24 cellular contexts compared by ENCODE assay signal in the genomic region with DNA sequence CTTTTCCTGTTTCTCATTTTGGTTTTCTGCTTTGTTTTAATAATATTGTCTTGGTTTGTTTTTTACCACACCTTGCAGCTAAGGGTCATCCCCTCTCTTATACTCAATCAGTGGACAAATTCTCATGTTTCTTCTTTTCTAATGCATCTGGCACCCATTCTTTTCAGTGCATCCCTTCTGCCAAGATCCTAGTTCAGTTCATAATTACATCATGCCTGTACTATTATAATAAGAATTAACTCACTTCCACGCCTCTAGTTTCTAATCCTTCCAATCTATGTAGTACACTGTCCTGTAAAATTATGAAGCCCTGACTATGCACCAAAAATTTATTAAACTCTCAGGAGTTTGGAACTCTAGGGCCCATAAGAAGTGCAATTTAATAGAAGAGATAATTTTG.
DNase-seq lines count a peak whose midpoint lies in the region; ATAC-seq and TF ChIP-seq lines count a peak whose summit lies in the region.
"Had no signal": no experiment of that assay in that cellular context is flagged by ENCODE, and none has a peak within 500 bp of the region (broad histone marks: within the 10 kb centered on the region; RNA-seq: fewer than 3 reads in every experiment).

No MANE protein-coding gene starts in this region.

- DNase-seq in left ventricle myocardium superior (no peak), Right ventricle myocardium inferior (ENCODE audit: missing footprints) (no peak), NCI-H69 (lab: John Stamatoyannopoulos, UW) (peak; percentile 22), fibroblast of the aortic adventitia (ENCODE audit: low read depth) (peak; percentile 8), NCI-H1436 (lab: John Stamatoyannopoulos, UW) (no peak)
- DNase-seq in activated CD4-positive, CD25-positive, alpha-beta regulatory T cell (lab: John Stamatoyannopoulos, UW), result no peak
- DNase-seq: 8988T; ACHN; BE2C; C1 segment of cervical spinal cord; CD4-positive, alpha-beta memory T cell; CD4-positive, CD25-positive, alpha-beta regulatory T cell; CD8-positive, alpha-beta memory T cell; COR-L47; DMS 273 treated with DMSO at 0.1 percent for 48 hours; DMS153; DMS53; DMS79; DND-41; EL; GDM1 had no signal

- intact Hi-C loops in left ventricle myocardium superior (cut with micrococcal nuclease) (no loop called here), Right ventricle myocardium inferior (cut with DNase I) (no loop called here)

- ATAC-seq in left ventricle myocardium superior (peak; percentile 39), Right ventricle myocardium inferior (no peak), HG03469 (IDR thresholded peaks at IDR 0.05; ENCODE audit: unreplicated experiment) (no peak)
- ATAC-seq: GM12878 had no signal

- H3K4me3 ChIP-seq in fibroblast of the aortic adventitia (ENCODE audit: low read depth, low read length), result no peak overlapping the region
- H3K4me3 ChIP-seq: BLaER1, GM12878 had no signal

- TF ChIP-seq CTCF in fibroblast of the aortic adventitia (IDR thresholded peaks at IDR 0.05; ENCODE audit: insufficient read depth, low read length), result no peak

Comparison
In these comparisons a context has a peak if more than half of its experiments do, and no peak if none do; other contexts are left out.
1. DNase-seq: peak in NCI-H69 (single experiment) and fibroblast of the aortic adventitia (single experiment); none in left ventricle myocardium superior (single experiment), Right ventricle myocardium inferior (single experiment), activated CD4-positive, CD25-positive, alpha-beta regulatory T cell (0 of 4) and NCI-H1436 (single experiment).